In genomic region chr12:50248883-50249282, GRCh38 we compare ENCODE assay signal across 16 cellular contexts. TPM values are rescaled to one million over a fixed set of nuclear protein-coding genes. Genes with fewer than 3 reads are reported as not detected.
A peak's percentile ranks its signal among the peaks of the same experiment; 100 is the strongest.
DNase-seq lines count a peak whose midpoint lies in the region; ATAC-seq and TF ChIP-seq lines count a peak whose summit lies in the region.
"Had no signal": no experiment of that assay in that cellular context is flagged by ENCODE, and none has a peak within 500 bp of the region (broad histone marks: within the 10 kb centered on the region; RNA-seq: fewer than 3 reads in every experiment).

No MANE protein-coding gene starts in this region.

- no peak for TF ChIP-seq POLR2A in uterus (IDR thresholded peaks at IDR 0.05)

- POLR2A ChIA-PET in CD4-positive, alpha-beta memory T cell (lab: Charles Lee; ENCODE audit: partially characterized antibody): no interaction called here
- POLR2A ChIA-PET in CD8-positive, alpha-beta T cell (lab: Charles Lee): no interaction called here

- intact Hi-C loops in right cardiac atrium (cut with DNase I) (no loop called here), Right ventricle myocardium inferior (cut with DNase I) (no loop called here), uterus (cut with DNase I; ENCODE audit: low total_unique reads) (no loop called here)
- intact Hi-C loops in CD4-positive, alpha-beta memory T cell (cut with micrococcal nuclease): no loop called here
- intact Hi-C loops in CD8-positive, alpha-beta T cell (cut with DNase I, micrococcal nuclease): loop anchor here in 1 of 2 experiments (1.0 kb wide), 1 partner anchor 26 kb away; no protein-coding TSS in a partner anchor

- H3K4me3 Mint-ChIP-seq in CD4-positive, alpha-beta memory T cell: no peak overlapping the region
- no peak overlapping the region for H3K4me3 Mint-ChIP-seq in CD8-positive, alpha-beta T cell
- H3K4me3 Mint-ChIP-seq: naive thymus-derived CD8-positive, alpha-beta T cell; T-cell had no signal

- peaks cover 10 to 22% of the 10 kb centered on the region in 2 donors for H3K36me3 Mint-ChIP-seq in CD4-positive, alpha-beta memory T cell
- H3K36me3 Mint-ChIP-seq in CD8-positive, alpha-beta T cell: peaks cover 24% of the 10 kb centered on the region

- H3K27ac Mint-ChIP-seq in CD4-positive, alpha-beta memory T cell: no peak overlapping the region
- H3K27ac Mint-ChIP-seq in CD8-positive, alpha-beta T cell: no peak overlapping the region
- H3K27ac Mint-ChIP-seq: T-cell had no signal

- peaks cover 0 to 2% (median 0%) of the 10 kb centered on the region in 8 donors for H3K9me3 Mint-ChIP-seq in CD4-positive, alpha-beta memory T cell
- H3K9me3 Mint-ChIP-seq in CD8-positive, alpha-beta T cell: no peaks in the 10 kb centered on the region
- H3K9me3 Mint-ChIP-seq: naive thymus-derived CD8-positive, alpha-beta T cell; T-cell had no signal

- H3K27ac ChIP-seq in right cardiac atrium (ENCODE audit: low read length) (peak overlapping the region; percentile 67), muscle layer of duodenum (ENCODE audit: low read length) (peak overlapping the region; percentile 64), uterus (peak overlapping the region; percentile 9 to 79)
- no peak overlapping the region for H3K27ac ChIP-seq in CD4-positive, alpha-beta memory T cell (ENCODE audit: low read depth, low read length)
- no peak overlapping the region for H3K27ac ChIP-seq in CD8-positive, alpha-beta T cell (ENCODE audit: low read depth, low read length)

- H3K27me3 Mint-ChIP-seq in CD4-positive, alpha-beta memory T cell: peaks cover 0 to 2% of the 10 kb centered on the region in 2 donors
- no peaks in the 10 kb centered on the region for H3K27me3 Mint-ChIP-seq in CD8-positive, alpha-beta T cell (ENCODE audit: low read depth)
- H3K27me3 Mint-ChIP-seq: naive thymus-derived CD8-positive, alpha-beta T cell; T-cell had no signal

- ATAC-seq in right cardiac atrium (peak; percentile 28 to 34), Right ventricle myocardium inferior (no peak)
- no peak for ATAC-seq in CD8-positive, alpha-beta T cell
- ATAC-seq: left lung; naive thymus-derived CD8-positive, alpha-beta T cell; T-cell had no signal

- TF ChIP-seq CTCF in uterus (IDR thresholded peaks at IDR 0.05): no peak
- TF ChIP-seq CTCF in CD8-positive, alpha-beta T cell (IDR thresholded peaks at IDR 0.05): no peak

- no peaks in the 10 kb centered on the region for H3K27me3 ChIP-seq in right cardiac atrium (ENCODE audit: control insufficient read depth, insufficient read depth)
- H3K27me3 ChIP-seq in muscle layer of duodenum (ENCODE audit: low read depth, low read length): no peaks in the 10 kb centered on the region
- H3K27me3 ChIP-seq in uterus: no peaks in the 10 kb centered on the region
- no peaks in the 10 kb centered on the region for H3K27me3 ChIP-seq in CD4-positive, alpha-beta memory T cell (ENCODE audit: insufficient read depth, low read length)
- no peaks in the 10 kb centered on the region for H3K27me3 ChIP-seq in CD8-positive, alpha-beta T cell (ENCODE audit: insufficient read depth, low read length)
- H3K27me3 ChIP-seq: left lung had no signal

- 86% methylated on average over 2 of the region's 2 CpGs for WGBS in right cardiac atrium

- no peak overlapping the region for H3K4me3 ChIP-seq in right cardiac atrium (ENCODE audit: low read length)
- no peak overlapping the region for H3K4me3 ChIP-seq in muscle layer of duodenum (ENCODE audit: low read depth in 1 of 2, low read length in 2 of 2)
- H3K4me3 ChIP-seq in uterus: no peak overlapping the region
- no peak overlapping the region for H3K4me3 ChIP-seq in CD4-positive, alpha-beta memory T cell (ENCODE audit: low read length in 2 of 2)
- H3K4me3 ChIP-seq in CD8-positive, alpha-beta T cell (ENCODE audit: low read depth, low read length): no peak overlapping the region
- H3K4me3 ChIP-seq: left lung had no signal

- H3K4me1 ChIP-seq in right cardiac atrium (ENCODE audit: control insufficient read depth, insufficient read depth, low read length): peaks cover 12% of the 10 kb centered on the region
- peaks cover 4 to 6% of the 10 kb centered on the region in 2 donors for H3K4me1 ChIP-seq in muscle layer of duodenum (ENCODE audit: control insufficient read depth in 1 of 2, insufficient read depth in 2 of 2, low read length in 2 of 2)
- no peaks in the 10 kb centered on the region for H3K4me1 ChIP-seq in uterus
- peaks cover 6% of the 10 kb centered on the region for H3K4me1 ChIP-seq in CD4-positive, alpha-beta memory T cell (ENCODE audit: insufficient read depth, low read length)
- H3K4me1 ChIP-seq in CD8-positive, alpha-beta T cell (ENCODE audit: insufficient read depth, low read length): no peaks in the 10 kb centered on the region

- CTCF ChIA-PET in CD4-positive, alpha-beta memory T cell (lab: Charles Lee; ENCODE audit: partially characterized antibody): no interaction called here
- CTCF ChIA-PET in CD8-positive, alpha-beta T cell (lab: Charles Lee): no interaction called here

- H3K9me3 ChIP-seq in right cardiac atrium (ENCODE audit: control insufficient read depth, low read length): no peaks in the 10 kb centered on the region
- H3K9me3 ChIP-seq in muscle layer of duodenum (ENCODE audit: control insufficient read depth in 1 of 2, low read length in 2 of 2): no peaks in the 10 kb centered on the region
- H3K9me3 ChIP-seq in uterus: no peaks in the 10 kb centered on the region
- H3K9me3 ChIP-seq in CD4-positive, alpha-beta memory T cell (ENCODE audit: control insufficient read depth in 1 of 2, low read length in 2 of 2): no peaks in the 10 kb centered on the region
- H3K9me3 ChIP-seq in CD8-positive, alpha-beta T cell (ENCODE audit: low read length): no peaks in the 10 kb centered on the region
- H3K9me3 ChIP-seq: left lung had no signal

- H3K36me3 ChIP-seq in muscle layer of duodenum (ENCODE audit: control insufficient read depth in 1 of 2, insufficient read depth in 2 of 2, low read length in 2 of 2) (peaks cover 0 to 7% of the 10 kb centered on the region in 2 donors), uterus (no peaks in the 10 kb centered on the region)
- H3K36me3 ChIP-seq in CD4-positive, alpha-beta memory T cell (ENCODE audit: insufficient read depth, low read length): no peaks in the 10 kb centered on the region
- H3K36me3 ChIP-seq in CD8-positive, alpha-beta T cell (ENCODE audit: insufficient read depth, low read length): no peaks in the 10 kb centered on the region

- H3K4me1 Mint-ChIP-seq in CD4-positive, alpha-beta memory T cell: peaks cover 2 to 10% (median 5%) of the 10 kb centered on the region in 4 donors
- no peaks in the 10 kb centered on the region for H3K4me1 Mint-ChIP-seq in CD8-positive, alpha-beta T cell (ENCODE audit: low read depth)

- DNase-seq in right cardiac atrium (no peak), Right ventricle myocardium inferior (ENCODE audit: missing footprints) (no peak), cerebellar cortex (ENCODE audit: low spot score) (peak; percentile 53), uterus (no peak), iPS-NIHi7 (ENCODE audit: extremely low spot score) (no peak)
- DNase-seq in CD4-positive, alpha-beta memory T cell: no peak
- no peak for DNase-seq in CD8-positive, alpha-beta T cell
- DNase-seq: activated T-cell treated with anti-CD3 and anti-CD28 coated beads, Interleukin-2, amount 50 U/mL, for 1 hour; dermis blood vessel endothelial cell; left lung; naive thymus-derived CD8-positive, alpha-beta T cell; NCI-H2107; NCI-H82; RPMI8226; T-cell had no signal

RNA-seq across cellular contexts. Expression of gene LIMA1, which starts 34.4 kb away (rescaled TPM):
- 10 to 100 TPM; 21.9 to 33.5 (median 23.3) TPM for total RNA-seq in right cardiac atrium
- 19.9 TPM for polyA plus RNA-seq in right cardiac atrium
- 16.7 TPM for total RNA-seq in Right ventricle myocardium inferior
- total RNA-seq in uterus: 100 to 1,000 TPM in 2 of 4 donors, 10 to 100 TPM in 2; 85.0 to 140 (median 116) TPM
- total RNA-seq in CD4-positive, alpha-beta memory T cell: 10 to 100 TPM; 11.5 to 14.9 TPM
- 10 to 100 TPM in 1 of 2 donors, 1 to 10 TPM in 1; 4.9 to 12.6 TPM for polyA plus RNA-seq in CD4-positive, alpha-beta memory T cell
- total RNA-seq in CD8-positive, alpha-beta T cell: 1 to 10 TPM; 4.2 TPM

Comparison
In these comparisons a context has a peak if more than half of its experiments do, and no peak if none do; other contexts are left out.
1. ATAC-seq: peak in right cardiac atrium (2 of 2); none in Right ventricle myocardium inferior (single experiment) and CD8-positive, alpha-beta T cell (single experiment).
2. H3K27ac ChIP-seq: peak in right cardiac atrium (single experiment), muscle layer of duodenum (single experiment) and uterus (2 of 2); none in CD4-positive, alpha-beta memory T cell (single experiment) and CD8-positive, alpha-beta T cell (single experiment).